ENCODE assay signal across 8 cellular contexts in the genomic region with DNA sequence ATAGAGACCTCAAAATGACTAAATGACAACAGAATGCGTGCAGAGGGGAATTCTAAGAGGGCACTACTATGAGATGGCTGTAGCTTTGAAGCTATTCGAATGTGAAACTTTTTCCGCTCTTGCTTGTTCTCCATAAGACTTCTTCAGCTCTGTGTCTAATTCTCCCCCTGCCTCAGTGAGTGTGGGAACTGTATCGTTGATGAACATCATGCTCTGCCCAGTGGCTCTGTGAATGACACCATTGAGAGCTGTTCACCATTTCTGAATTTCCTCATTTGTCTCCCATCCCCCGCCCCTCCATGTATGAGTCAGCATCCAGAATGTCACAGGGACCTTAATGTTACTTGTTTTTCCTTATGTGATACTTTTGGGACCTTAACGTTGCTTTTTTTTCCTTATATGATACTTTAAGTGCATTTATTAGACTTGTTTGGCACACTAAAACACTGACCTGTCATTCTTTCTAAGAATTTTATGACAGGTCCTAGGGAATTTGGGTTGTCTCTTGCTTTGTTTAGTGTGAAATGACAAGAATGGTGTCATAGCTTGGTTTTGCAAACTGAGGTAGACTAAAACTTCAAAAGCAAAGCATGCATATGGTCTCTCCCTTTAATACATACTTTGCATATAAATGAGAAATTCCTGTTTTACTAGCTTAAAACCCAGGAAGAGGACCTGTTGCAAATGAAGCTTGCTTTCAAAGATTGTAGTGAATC.
DNase-seq lines count a peak whose midpoint lies in the region; ATAC-seq, FAIRE-seq and TF ChIP-seq lines count a peak whose summit lies in the region.

No MANE protein-coding gene starts in this region.

- no peak for TF ChIP-seq CTCF in mucosa of descending colon (IDR thresholded peaks at IDR 0.05)

- peaks cover 32% of the 10 kb centered on the region for H3K36me3 ChIP-seq in SJSA1
- no peaks in the 10 kb centered on the region for H3K36me3 ChIP-seq in mucosa of descending colon (ENCODE audit: low read depth)

- H3K27me3 Mint-ChIP-seq in effector memory CD8-positive, alpha-beta T cell = no peaks in the 10 kb centered on the region

- H3K36me3 Mint-ChIP-seq in effector memory CD8-positive, alpha-beta T cell (ENCODE audit: insufficient read depth) = peaks cover 2% of the 10 kb centered on the region

- H3K9me3 Mint-ChIP-seq in effector memory CD8-positive, alpha-beta T cell = no peaks in the 10 kb centered on the region

- intact Hi-C loops in mucosa of descending colon (cut with DNase I, micrococcal nuclease) = no loop called here

- H3K27ac ChIP-seq in SJSA1 = peak overlapping the region; percentile 79

- H3K4me3 Mint-ChIP-seq in effector memory CD8-positive, alpha-beta T cell = peak overlapping the region; percentile 56 to 57

- H3K27me3 ChIP-seq in SJSA1 (replicated peaks) = no peaks in the 10 kb centered on the region

- FAIRE-seq in urothelium cell line (lab: Jason Lieb, UNC) = no peak

- no peak overlapping the region for H3K4me3 ChIP-seq in SJSA1
- H3K4me3 ChIP-seq in mucosa of descending colon = no peak overlapping the region

- ATAC-seq in HG02852 (IDR thresholded peaks at IDR 0.05; ENCODE audit: unreplicated experiment) = peak; percentile 38
- peak; percentile 43 for ATAC-seq in effector memory CD8-positive, alpha-beta T cell (replicated peaks)
- peak; percentile 52 for ATAC-seq in mucosa of descending colon

- H3K9me3 ChIP-seq in SJSA1 (replicated peaks) = 0 out of 2 replicates have a peak, but pooled peaks cover 2% of the 10 kb centered on the region
- no peaks in the 10 kb centered on the region for H3K9me3 ChIP-seq in mucosa of descending colon

- DNase-seq in NCI-H2029 (lab: John Stamatoyannopoulos, UW) (peak; percentile 60), NCI-H2029 treated with DMSO at 0.1 percent for 48 hours (lab: John Stamatoyannopoulos, UW) (no peak), SJSA1 (ENCODE audit: low read depth in 1 of 2, low spot score in 2 of 2) (peak; percentile 47 to 69), mucosa of descending colon (peak in 1 of 3 donors; percentile 73), urothelium cell line (ENCODE audit: low spot score) (peak; percentile 15), cortex of kidney (lab: John Stamatoyannopoulos, UW) (no peak)
- no peak for DNase-seq in effector memory CD8-positive, alpha-beta T cell

- peak overlapping the region; percentile 33 to 47 for H3K27ac Mint-ChIP-seq in effector memory CD8-positive, alpha-beta T cell

- peaks cover 44 to 54% of the 10 kb centered on the region in 2 donors for H3K4me1 Mint-ChIP-seq in effector memory CD8-positive, alpha-beta T cell (ENCODE audit: low read depth in 2 of 2)

- H3K4me1 ChIP-seq in SJSA1 (replicated peaks) (peaks cover 75% of the 10 kb centered on the region), mucosa of descending colon (ENCODE audit: low read depth) (peaks cover 53% of the 10 kb centered on the region)

Comparison
In these comparisons a context has a peak if more than half of its experiments do, and no peak if none do; other contexts are left out.
1. DNase-seq: peak in NCI-H2029 (single experiment), SJSA1 (2 of 2) and urothelium cell line (single experiment); none in NCI-H2029 treated with DMSO at 0.1 percent for 48 hours (single experiment), effector memory CD8-positive, alpha-beta T cell (0 of 3) and cortex of kidney (single experiment).
2. Peak in every context shown above with its lines, with median percentiles within 50 percentile points of each other: ATAC-seq.